Comparison of ENCODE assay signal across 14 cellular contexts in genomic region chr14:96139879-96140278, GRCh38.
DNase-seq lines count a peak whose midpoint lies in the region.
"Had no signal": no experiment of that assay in that cellular context is flagged by ENCODE, and none has a peak within 500 bp of the region (broad histone marks: within the 10 kb centered on the region; RNA-seq: fewer than 3 reads in every experiment).

No MANE protein-coding gene starts in this region.

- no peaks in the 10 kb centered on the region for H3K9me2 ChIP-seq in GM23248 (ENCODE audit: insufficient read depth)

- H4K20me1 ChIP-seq in GM23248 (ENCODE audit: insufficient read depth), result no peaks in the 10 kb centered on the region

- WGBS in GM23248 (ENCODE audit: low coverage in 1 of 2, low lambda C conversion rate in 2 of 2, missing lambda C conversion rate in 2 of 2), 2 experiments, result 3 to 14% methylated on average over 2 of the region's 2 CpGs

- H2AFZ ChIP-seq in GM23248, result no peak overlapping the region
- H2AFZ ChIP-seq: GM23338 had no signal

- in situ Hi-C loops in GM23248 (cut with MboI), result no loop called here

- H3K4me2 ChIP-seq in GM23248 (ENCODE audit: unreplicated experiment), result no peak overlapping the region
- H3K4me2 ChIP-seq: GM23338 had no signal

- no peaks in the 10 kb centered on the region for H3K36me3 ChIP-seq in GM23248 (ENCODE audit: low read depth)
- no peaks in the 10 kb centered on the region for H3K36me3 ChIP-seq in adipocyte (ENCODE audit: control insufficient read depth, insufficient read depth, low read length, severe bottlenecking)
- no peaks in the 10 kb centered on the region for H3K36me3 ChIP-seq in MG63

- DNase-seq in AG08396 (ENCODE audit: low spot score) (peak; percentile 50), GM23248 (peak; percentile 75), adipocyte (ENCODE audit: low read depth) (peak; percentile 36), mesenteric fat pad (ENCODE audit: low spot score) (peak; percentile 4), MG63 (no peak), GOT3 (lab: John Stamatoyannopoulos, UW) (no peak), epidermal melanocyte (ENCODE audit: insufficient read length, low spot score) (no peak), ecto neural progenitor cell (ENCODE audit: low spot score) (no peak)
- DNase-seq: COR-L47, MM.1S, NCI-H1092 treated with DMSO at 0.1 percent for 48 hours, NCI-H524 treated with DMSO at 0.1 percent for 48 hours had no signal

- H3K27ac ChIP-seq in GM23248, result no peak overlapping the region

- no peak overlapping the region for H3K9ac ChIP-seq in GM23248
- no peak overlapping the region for H3K9ac ChIP-seq in adipocyte (ENCODE audit: low read length)

- no peaks in the 10 kb centered on the region for H3K9me3 ChIP-seq in GM23248 (ENCODE audit: low read depth)
- peaks cover 21% of the 10 kb centered on the region for H3K9me3 ChIP-seq in adipocyte (ENCODE audit: control insufficient read depth, low read length)
- H3K9me3 ChIP-seq in MG63, result peaks cover 10% of the 10 kb centered on the region

- H3K4me3 ChIP-seq in GM23248 (no peak overlapping the region), adipocyte (ENCODE audit: low read length) (no peak overlapping the region), MG63 (no peak overlapping the region)
- H3K4me3 ChIP-seq: GM12878, GM23338 had no signal

- H3K4me1 ChIP-seq in GM23248 (ENCODE audit: insufficient read depth), result peaks cover 19% of the 10 kb centered on the region
- H3K4me1 ChIP-seq in adipocyte (ENCODE audit: control insufficient read depth, insufficient read depth, low read length), result peaks cover 1% of the 10 kb centered on the region

- H3K79me2 ChIP-seq in GM23248 (ENCODE audit: insufficient read depth), result no peaks in the 10 kb centered on the region

- H3K27me3 ChIP-seq in GM23248 (replicated peaks; ENCODE audit: insufficient read depth), result no peaks in the 10 kb centered on the region
- H3K27me3 ChIP-seq in adipocyte (replicated peaks; ENCODE audit: control insufficient read depth, insufficient read depth, low read length), result no peaks in the 10 kb centered on the region
- H3K27me3 ChIP-seq in MG63, result no peaks in the 10 kb centered on the region

- H3F3A ChIP-seq in GM23248 (ENCODE audit: insufficient read depth), result peaks cover 5% of the 10 kb centered on the region

Comparison
In these comparisons a context has a peak if more than half of its experiments do, and no peak if none do; other contexts are left out.
1. DNase-seq: peak in AG08396 (single experiment), GM23248 (single experiment), adipocyte (single experiment) and mesenteric fat pad (single experiment); none in MG63 (single experiment), GOT3 (single experiment), epidermal melanocyte (single experiment) and ecto neural progenitor cell (single experiment).